12 cellular contexts compared by ENCODE assay signal in genomic region chr11:130782361-130783221, GRCh38.
DNase-seq lines count a peak whose midpoint lies in the region; ATAC-seq and TF ChIP-seq lines count a peak whose summit lies in the region.
"Had no signal": no experiment of that assay in that cellular context is flagged by ENCODE, and none has a peak within 500 bp of the region (broad histone marks: within the 10 kb centered on the region; RNA-seq: fewer than 3 reads in every experiment).

No MANE protein-coding gene starts in this region.

- POLR2A ChIA-PET in A673 (lab: Charles Lee; ENCODE audit: low non-redundant PET), result interaction anchor here (0.7 kb wide), 1 partner anchor 103 kb away, joined by 3 read pairs; no protein-coding TSS in a partner anchor

- peak; percentile 95 for DNase-seq in A673 (ENCODE audit: low spot score)
- DNase-seq in RWPE2 (ENCODE audit: low spot score), result no peak
- peak; percentile 81 for DNase-seq in fibroblast of pulmonary artery (ENCODE audit: low read depth)
- DNase-seq in activated CD4-positive, alpha-beta T cell treated with anti-CD3 and anti-CD28 coated beads for 4 hours, result no peak
- DNase-seq in GM13977 (ENCODE audit: low spot score), result no peak
- DNase-seq in left colon, result no peak
- DNase-seq: activated CD4-positive, alpha-beta T cell treated with anti-CD3 and anti-CD28 coated beads, Interleukin-2, amount 50 U/mL, for 1 hour; amygdala; NCI-H1105 had no signal

- H3K36me3 ChIP-seq in A673 (ENCODE audit: insufficient read depth, low read length, poor library complexity, severe bottlenecking) (no peaks in the 10 kb centered on the region), RWPE2 (ENCODE audit: low read depth) (no peaks in the 10 kb centered on the region)
- H3K36me3 ChIP-seq: prostate gland had no signal

- peak overlapping the region in 2 of 3 experiments; percentile 97 to 99 for H3K27ac Mint-ChIP-seq in nephron

- H3K27me3 ChIP-seq in A673 (replicated peaks; ENCODE audit: insufficient read depth, low read depth, low read length, poor library complexity) (no peaks in the 10 kb centered on the region), RWPE2 (ENCODE audit: insufficient read depth, poor library complexity, severe bottlenecking) (no peaks in the 10 kb centered on the region)

- intact Hi-C loops in A673 (cut with micrococcal nuclease; ENCODE audit: unreplicated experiment), result loop anchor here (1.0 to 5.0 kb wide), 2 partner anchors 45 to 200 kb away; no protein-coding TSS in a partner anchor
- intact Hi-C loops in left colon (cut with DNase I, micrococcal nuclease), result no loop called here

- TF ChIP-seq CTCF in A673 (conservative IDR thresholded peaks at IDR 0.05; ENCODE audit: low read depth, low read length) (no peak), RWPE2 (IDR thresholded peaks at IDR 0.05; ENCODE audit: poor library complexity, severe bottlenecking) (no peak), fibroblast of pulmonary artery (IDR thresholded peaks at IDR 0.05; ENCODE audit: low read length, missing control alignments) (no peak), nephron (IDR thresholded peaks at IDR 0.05; ENCODE audit: unreplicated experiment in 3 of 3) (no peak), GM13977 (IDR thresholded peaks at IDR 0.05; ENCODE audit: extremely low read depth, insufficient read depth, missing control alignments) (no peak)

- H3K27ac ChIP-seq in A673 (ENCODE audit: low read depth, low read length, poor library complexity, severe bottlenecking) (peak overlapping the region; percentile 83), RWPE2 (ENCODE audit: poor library complexity, severe bottlenecking) (peak overlapping the region; percentile 50)
- H3K27ac ChIP-seq: prostate gland had no signal

- peak overlapping the region in 2 of 3 experiments; percentile 28 to 29 for H3K4me3 Mint-ChIP-seq in nephron

- CTCF ChIA-PET in A673 (lab: Charles Lee), result no interaction called here

- H3K4me1 ChIP-seq in A673 (ENCODE audit: insufficient read depth, low read length, poor library complexity, severe bottlenecking) (peaks cover 27% of the 10 kb centered on the region), RWPE2 (ENCODE audit: insufficient read depth, poor library complexity, severe bottlenecking) (peaks cover 37% of the 10 kb centered on the region)
- H3K4me1 ChIP-seq: prostate gland had no signal

- BruUV-seq in A673 (replicated peaks; lab: Mats Ljungman, UMichigan), result TSS peak; percentile 88

- H3K9me3 Mint-ChIP-seq in nephron, result peaks cover 9% of the 10 kb centered on the region

- H3K9me3 ChIP-seq in A673 (ENCODE audit: low read depth, low read length, poor library complexity, severe bottlenecking), result no peaks in the 10 kb centered on the region
- peaks cover 2% of the 10 kb centered on the region for H3K9me3 ChIP-seq in RWPE2 (ENCODE audit: severe bottlenecking)
- H3K9me3 ChIP-seq: prostate gland had no signal

- peaks cover 4% of the 10 kb centered on the region for H3K36me3 Mint-ChIP-seq in nephron (ENCODE audit: low read depth)

- H3K4me3 ChIP-seq in A673 (ENCODE audit: low read depth, low read length, poor library complexity, severe bottlenecking) (peak overlapping the region; percentile 5), RWPE2 (ENCODE audit: severe bottlenecking) (no peak overlapping the region), fibroblast of pulmonary artery (replicated peaks; ENCODE audit: low read depth, low read length) (no peak overlapping the region)
- H3K4me3 ChIP-seq: prostate gland had no signal

- peak; percentile 81 for ATAC-seq in RWPE2 (ENCODE audit: low read depth)
- no peak for ATAC-seq in GM21825 (IDR thresholded peaks at IDR 0.05; ENCODE audit: unreplicated experiment)
- ATAC-seq in left colon, result no peak

- peaks cover 37% of the 10 kb centered on the region for H3K4me1 Mint-ChIP-seq in nephron

- in situ Hi-C loops in GM13977 (cut with MboI; ENCODE audit: low pct_unique_long_range_greater_than_20kb, low sequenced_read_pairs, unreplicated experiment), result no loop called here

- no peaks in the 10 kb centered on the region for H3K27me3 Mint-ChIP-seq in nephron (ENCODE audit: low read depth)

Comparison
In these comparisons a context has a peak if more than half of its experiments do, and no peak if none do; other contexts are left out.
1. DNase-seq: peak in A673 (single experiment) and fibroblast of pulmonary artery (single experiment); none in RWPE2 (single experiment), activated CD4-positive, alpha-beta T cell treated with anti-CD3 and anti-CD28 coated beads for 4 hours (0 of 2), GM13977 (single experiment) and left colon (0 of 2).